11 cellular contexts compared by ENCODE assay signal in genomic region chr2:68560583-68560982, GRCh38.
"Had no signal": no experiment of that assay in that cellular context is flagged by ENCODE, and none has a peak within 500 bp of the region (broad histone marks: within the 10 kb centered on the region; RNA-seq: fewer than 3 reads in every experiment).

No MANE protein-coding gene starts in this region.

- DNase-seq: GM23248, GOT3, H7, H9, HCEC 1CT, HFFc6 had no signal

- H3K4me1 ChIP-seq: HAP-1 had no signal

- FAIRE-seq: H1, H54 had no signal

- H2AFZ ChIP-seq: GM23248, GM23338 had no signal

- H3K27ac ChIP-seq: GM23248 had no signal

- H3K9ac ChIP-seq: GM23248 had no signal

- ATAC-seq: GM23338, HCT116 had no signal

- H3K9me3 ChIP-seq: HAP-1 had no signal

- H3K4me3 ChIP-seq: GM23248, GM23338, HAP-1 had no signal

- H3K36me3 ChIP-seq: HAP-1 had no signal

- H3K4me2 ChIP-seq: GM23338 had no signal
